Comparison of ENCODE assay signal across 1 cellular context in genomic region chr4:173516621-173517612, GRCh38.
A peak's percentile ranks its signal among the peaks of the same experiment; 100 is the strongest.
TF ChIP-seq lines count a peak whose summit lies in the region.

No MANE protein-coding gene starts in this region.

TF ChIP-seq in endothelial cell of umbilical vein, 7 proteins besides CTCF, POLR2A, EP300 and RAD21:
- no peak for TF ChIP-seq GATA2 (IDR thresholded peaks at IDR 0.05; ENCODE audit: insufficient read depth, insufficient read length, low read depth, low read length)
- TF ChIP-seq EZH2 (IDR thresholded peaks at IDR 0.05; ENCODE audit: borderline replicate concordance, low read depth, low read length, severe bottlenecking): peak; percentile 68
